In the genomic region with DNA sequence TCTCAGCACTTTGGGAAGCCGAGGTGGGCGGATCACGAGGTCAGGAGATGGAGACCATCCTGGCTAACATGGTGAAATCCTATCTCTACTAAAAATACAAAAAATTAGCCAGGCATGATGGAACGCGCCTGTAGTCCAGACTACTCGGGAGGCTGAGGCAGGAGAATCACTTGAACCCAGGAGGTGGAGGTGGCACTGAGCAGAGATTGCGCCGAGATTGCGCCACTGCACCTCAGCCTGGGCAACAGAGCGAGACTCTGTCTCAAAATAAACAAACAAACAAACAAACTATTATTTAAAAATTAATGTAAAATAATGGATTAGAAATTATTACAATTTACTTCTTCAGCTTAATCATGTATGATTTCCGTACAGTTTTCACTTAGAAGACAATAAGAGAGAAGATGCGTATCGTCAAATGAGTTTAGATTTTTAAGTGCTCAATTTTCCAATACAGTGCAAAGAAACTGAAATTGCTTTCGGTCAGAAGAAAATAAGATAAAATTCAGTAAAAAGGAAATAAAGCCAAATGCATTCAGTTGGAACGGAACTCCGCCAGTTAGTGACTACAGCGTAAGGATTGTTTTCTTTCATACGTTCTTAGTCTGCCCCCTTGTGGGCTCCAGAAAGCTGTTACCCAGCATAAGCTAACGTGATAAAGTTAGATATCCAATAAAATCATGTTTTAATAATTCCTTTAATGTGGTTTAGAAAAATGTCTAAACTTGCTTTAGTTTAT, we compare ENCODE assay signal across 8 cellular contexts.
A peak's percentile ranks its signal among the peaks of the same experiment; 100 is the strongest.
DNase-seq lines count a peak whose midpoint lies in the region; ATAC-seq, FAIRE-seq and TF ChIP-seq lines count a peak whose summit lies in the region.

No MANE protein-coding gene starts in this region.

- H3K27ac Mint-ChIP-seq in nephron, result no peak overlapping the region

- no peaks in the 10 kb centered on the region for H3K9me3 Mint-ChIP-seq in nephron

- peak; percentile 84 for ATAC-seq in HG02759 (IDR thresholded peaks at IDR 0.05; ENCODE audit: unreplicated experiment)
- no peak for ATAC-seq in HG03196 (IDR thresholded peaks at IDR 0.05; ENCODE audit: unreplicated experiment)

- DNase-seq in AG04449 (ENCODE audit: low read depth, low spot score) (no peak), GM12865 (ENCODE audit: low read depth) (peak; percentile 73), NCI-H2029 treated with DMSO at 0.1 percent for 48 hours (lab: John Stamatoyannopoulos, UW) (peak; percentile 49), fibroblast of mammary gland (ENCODE audit: low read depth) (peak; percentile 90)

- POLR2A ChIA-PET in AG04449 (lab: Yijun Ruan, JAX), result no interaction called here

- H3K4me3 ChIP-seq in AG04449 (ENCODE audit: low read depth, low read length) (no peak overlapping the region), GM12865 (ENCODE audit: low read depth, low read length) (no peak overlapping the region), fibroblast of mammary gland (ENCODE audit: control insufficient read depth, low read depth, low read length) (peak overlapping the region; percentile 35)

- H3K27me3 Mint-ChIP-seq in nephron (ENCODE audit: low read depth), result peaks cover 3% of the 10 kb centered on the region

- H3K4me3 Mint-ChIP-seq in nephron, result no peak overlapping the region

- CTCF ChIA-PET in AG04449 (lab: Yijun Ruan, JAX), result interaction anchor here (0.6 to 6.3 kb wide), 36 partner anchors 9 to 670 kb away, joined by 3 to 121 read pairs (median 5); no protein-coding TSS in a partner anchor

- peak; percentile 88 for FAIRE-seq in TTC549 (lab: Jason Lieb, UNC)

- TF ChIP-seq CTCF in AG04449 (IDR thresholded peaks at IDR 0.05; ENCODE audit: insufficient read depth, low read length, missing control alignments) (peak; percentile 61), GM12865 (IDR thresholded peaks at IDR 0.05; ENCODE audit: insufficient read depth, low read depth, low read length, missing control alignments) (peak; percentile 62), fibroblast of mammary gland (conservative IDR thresholded peaks at IDR 0.05; ENCODE audit: control insufficient read depth, insufficient read depth, low read depth, low read length) (peak; percentile 82), nephron (IDR thresholded peaks at IDR 0.05; ENCODE audit: unreplicated experiment in 3 of 3) (peak; percentile 85 to 97 (median 90))

- H3K36me3 Mint-ChIP-seq in nephron (ENCODE audit: low read depth), result no peaks in the 10 kb centered on the region

- H3K4me1 Mint-ChIP-seq in nephron, result peaks cover 18% of the 10 kb centered on the region
